ENCODE assay signal across 8 cellular contexts in genomic region chr14:49634547-49635334, GRCh38. TPM values are rescaled to one million over a fixed set of nuclear protein-coding genes. Genes with fewer than 3 reads are reported as not detected.
DNase-seq lines count a peak whose midpoint lies in the region; ATAC-seq and TF ChIP-seq lines count a peak whose summit lies in the region.

Gene DNAAF2, minus strand, starts transcription at chr14:49635244. Its CDS starts 95 bp downstream, at chr14:49635149.

- H3K9me3 Mint-ChIP-seq in dendritic cell treated with granulocyte-macrophage colony-stimulating factor and Interleukin-4, amounts not matched to agents 40 ng/mL and 50 ng/mL, for 4 days, result no peaks in the 10 kb centered on the region

- H3K27ac Mint-ChIP-seq in dendritic cell treated with granulocyte-macrophage colony-stimulating factor and Interleukin-4, amounts not matched to agents 40 ng/mL and 50 ng/mL, for 4 days, result peak within 1 kb of the TSS; percentile 87

- H3K4me1 Mint-ChIP-seq in dendritic cell treated with granulocyte-macrophage colony-stimulating factor and Interleukin-4, amounts not matched to agents 40 ng/mL and 50 ng/mL, for 4 days (ENCODE audit: low read depth), result peaks cover 42% of the 10 kb centered on the region

- H3K27ac ChIP-seq in right lobe of liver, result peak within 1 kb of the TSS; percentile 91 to 97 (median 95)

- DNase-seq in AG08396 (ENCODE audit: low spot score), result peak; percentile 77
- DNase-seq in NCI-H2227 treated with DMSO at 0.1 percent for 48 hours (lab: John Stamatoyannopoulos, UW), result peak; percentile 41
- peak; percentile 41 to 52 for DNase-seq in activated CD4-positive, alpha-beta T cell treated with anti-CD3 and anti-CD28 coated beads, Interleukin-2, amount 50 U/mL, for 24 hours (ENCODE audit: low read depth in 1 of 2, low spot score in 1 of 2)
- peak; percentile 66 to 74 (median 68) for DNase-seq in right lobe of liver
- peak; percentile 27 to 49 (median 43) for DNase-seq in stimulated activated CD4-positive, alpha-beta T cell treated with anti-CD3 and anti-CD28 coated beads, TNF-alpha, amount 100 ng/mL, for 24 hours (ENCODE audit: low read depth in 3 of 3)

- intact Hi-C loops in dendritic cell treated with granulocyte-macrophage colony-stimulating factor and Interleukin-4, amounts not matched to agents 40 ng/mL and 50 ng/mL, for 4 days (cut with micrococcal nuclease), result loop anchor here (1.0 to 10.0 kb wide), 5 partner anchors 14 to 600 kb away; partner anchors contain the start of genes MGAT2, POLE2, RPL36AL and SOS2
- intact Hi-C loops in right lobe of liver (cut with DNase I), result loop anchor here in 1 of 2 donors (10.0 kb wide), 1 partner anchor 130 kb away; the partner anchor contains the start of gene KLHDC2

- ATAC-seq in GM18909 (IDR thresholded peaks at IDR 0.05; ENCODE audit: poor library complexity, unreplicated experiment), result peak; percentile 32
- peak; percentile 35 for ATAC-seq in HG03175 (IDR thresholded peaks at IDR 0.05; ENCODE audit: unreplicated experiment)
- ATAC-seq in right lobe of liver, result peak; percentile 38 to 59 (median 48)

- peaks cover 57% of the 10 kb centered on the region for H3K36me3 Mint-ChIP-seq in dendritic cell treated with granulocyte-macrophage colony-stimulating factor and Interleukin-4, amounts not matched to agents 40 ng/mL and 50 ng/mL, for 4 days (ENCODE audit: low read depth)

- H3K27me3 Mint-ChIP-seq in dendritic cell treated with granulocyte-macrophage colony-stimulating factor and Interleukin-4, amounts not matched to agents 40 ng/mL and 50 ng/mL, for 4 days, result no peaks in the 10 kb centered on the region

- H3K36me3 ChIP-seq in right lobe of liver, result peaks cover 0 to 6% (median 2%) of the 10 kb centered on the region in 4 donors

- peak in 2 of 4 donors; percentile 3 to 14 for TF ChIP-seq CTCF in right lobe of liver (IDR thresholded peaks at IDR 0.05)

- TF ChIP-seq POLR2A in right lobe of liver (IDR thresholded peaks at IDR 0.05), result no peak

- peak within 1 kb of the TSS; percentile 92 to 97 (median 95) for H3K4me3 ChIP-seq in right lobe of liver

- H3K9me3 ChIP-seq in right lobe of liver, result no peaks in the 10 kb centered on the region

- H3K4me1 ChIP-seq in right lobe of liver, result peaks cover 0 to 43% (median 1%) of the 10 kb centered on the region in 4 donors

- peak within 1 kb of the TSS; percentile 94 for H3K4me3 Mint-ChIP-seq in dendritic cell treated with granulocyte-macrophage colony-stimulating factor and Interleukin-4, amounts not matched to agents 40 ng/mL and 50 ng/mL, for 4 days

- 0% methylated on average over 6 of the region's 80 CpGs for WGBS in right lobe of liver (ENCODE audit: insufficient coverage, low coverage, low lambda C conversion rate, missing lambda C conversion rate)

- H3K27me3 ChIP-seq in right lobe of liver, result no peaks in the 10 kb centered on the region

RNA-seq across cellular contexts. Expression of gene DNAAF2, which starts in this region (rescaled TPM):
- total RNA-seq in right lobe of liver, result 1 to 10 TPM; 2.6 to 9.7 (median 6.0) TPM

Comparison
In these comparisons a context has a peak if more than half of its experiments do, and no peak if none do; other contexts are left out.
1. Peak in every context shown above with its lines: DNase-seq, ATAC-seq, H3K4me3 ChIP-seq and H3K27ac ChIP-seq.